In genomic region chr15:59104912-59105732, GRCh38 we compare ENCODE assay signal across 1 cellular context.
TF ChIP-seq lines count a peak whose summit lies in the region.

Gene CCNB2, plus strand, starts transcription at chr15:59105146. Its CDS starts 123 bp downstream, at chr15:59105269.

TF ChIP-seq in K562, 482 proteins besides CTCF, POLR2A, EP300 and RAD21 (continued from another document and continues in another):
- no peak for TF ChIP-seq PRDM10 (IDR thresholded peaks at IDR 0.05; ENCODE audit: partially characterized antibody)
- no peak for TF ChIP-seq ZBTB34 (CRISPR knock-in tag; IDR thresholded peaks at IDR 0.05)
- TF ChIP-seq PTTG1 (tag; IDR thresholded peaks at IDR 0.05; ENCODE audit: low read depth), result no peak
- TF ChIP-seq TSHZ1 (CRISPR knock-in tag; IDR thresholded peaks at IDR 0.05), result no peak
- TF ChIP-seq SRSF7 (optimal IDR thresholded peaks at IDR 0.05; ENCODE audit: low read depth, low read length), result no peak
- TF ChIP-seq IFI16 (CRISPR knock-in tag; IDR thresholded peaks at IDR 0.05), result no peak
- no peak for TF ChIP-seq ZBED1 (IDR thresholded peaks at IDR 0.05)
- no peak for TF ChIP-seq KLF10 (CRISPR knock-in tag; IDR thresholded peaks at IDR 0.05)
- no peak for TF ChIP-seq HMGN3 (IDR thresholded peaks at IDR 0.05; ENCODE audit: borderline replicate concordance, extremely low read depth, insufficient read length, low read depth, low read length)
- TF ChIP-seq ZNF239 (CRISPR knock-in tag; IDR thresholded peaks at IDR 0.05), result no peak
- TF ChIP-seq ZNF41 (CRISPR knock-in tag; conservative IDR thresholded peaks at IDR 0.05), result no peak
- peak; percentile 96 for TF ChIP-seq RBBP5 (IDR thresholded peaks at IDR 0.05; ENCODE audit: borderline replicate concordance, insufficient read depth, low read length, poor library complexity, severe bottlenecking)
- TF ChIP-seq ZNF140 (CRISPR knock-in tag; IDR thresholded peaks at IDR 0.05), result no peak
- no peak for TF ChIP-seq GTF3C2 (IDR thresholded peaks at IDR 0.05; ENCODE audit: borderline replicate concordance, extremely low read depth, insufficient read length)
- TF ChIP-seq DMBX1 (CRISPR knock-in tag; IDR thresholded peaks at IDR 0.05; ENCODE audit: borderline replicate concordance), result no peak
- peak; percentile 87; the same call in 1 of the 2 replicates for TF ChIP-seq ZNF609 (CRISPR knock-in tag; IDR thresholded peaks at IDR 0.05; ENCODE audit: borderline replicate concordance)
- no peak for TF ChIP-seq ZNF398 (CRISPR knock-in tag; IDR thresholded peaks at IDR 0.05)
- TF ChIP-seq ESRRB (CRISPR knock-in tag; IDR thresholded peaks at IDR 0.05; ENCODE audit: borderline replicate concordance), result no peak
- TF ChIP-seq CBFB (CRISPR knock-in tag; IDR thresholded peaks at IDR 0.05), result no peak
- no peak for TF ChIP-seq TAL1 (IDR thresholded peaks at IDR 0.05)
- no peak; the same call in 1 of the 2 replicates for TF ChIP-seq E2F3 (CRISPR knock-in tag; IDR thresholded peaks at IDR 0.05)
- TF ChIP-seq FOS (IDR thresholded peaks at IDR 0.05; ENCODE audit: extremely low read depth, insufficient read length), result peak; percentile 93
- TF ChIP-seq MLLT1 (IDR thresholded peaks at IDR 0.05), result peak in 1 of 2 experiments; percentile 50; a peak in 3 of 4 replicates
- no peak for TF ChIP-seq ZNF586 (CRISPR knock-in tag; conservative IDR thresholded peaks at IDR 0.05)
- no peak for TF ChIP-seq ELF2 (CRISPR knock-in tag; IDR thresholded peaks at IDR 0.05)
- no peak for TF ChIP-seq SREBF2 (CRISPR knock-in tag; IDR thresholded peaks at IDR 0.05)
- no peak for TF ChIP-seq KAT8 (IDR thresholded peaks at IDR 0.05; ENCODE audit: low read depth)
- no peak for TF ChIP-seq MAFK (IDR thresholded peaks at IDR 0.05; ENCODE audit: low read length)
- TF ChIP-seq ZNF316 (IDR thresholded peaks at IDR 0.05), result 0 out of 2 replicates have a peak, but pooled peaks have one; percentile 31
- TF ChIP-seq ARID1B (IDR thresholded peaks at IDR 0.05), result 0 out of 2 replicates have a peak, but pooled peaks have one; percentile 11
- TF ChIP-seq SMAD1 (IDR thresholded peaks at IDR 0.05; ENCODE audit: low read depth, low read length, partially characterized antibody), result peak; percentile 57
- 0 out of 2 replicates have a peak, but pooled peaks have one; percentile 5 for TF ChIP-seq TCF3 (CRISPR knock-in tag; IDR thresholded peaks at IDR 0.05)
- no peak for TF ChIP-seq MCM2 (IDR thresholded peaks at IDR 0.05; ENCODE audit: low read depth)
- TF ChIP-seq KAT7 (CRISPR knock-in tag; IDR thresholded peaks at IDR 0.05; ENCODE audit: borderline replicate concordance), result peak; percentile 67; the same call in 1 of the 2 replicates
- TF ChIP-seq NR4A1 (CRISPR knock-in tag; IDR thresholded peaks at IDR 0.05), result no peak
- no peak for TF ChIP-seq NR4A1 (tag; IDR thresholded peaks at IDR 0.05)
- TF ChIP-seq NCOA1 (IDR thresholded peaks at IDR 0.05; ENCODE audit: low read depth), result no peak
- TF ChIP-seq ZBTB1 (CRISPR knock-in tag; IDR thresholded peaks at IDR 0.05; ENCODE audit: borderline replicate concordance, low read depth), result peak; percentile 70; the same call in 1 of the 2 replicates
- TF ChIP-seq JUN (IDR thresholded peaks at IDR 0.05; ENCODE audit: borderline replicate concordance, low read depth, low read length), result no peak
- TF ChIP-seq JUN (CRISPR knock-in tag; IDR thresholded peaks at IDR 0.05; ENCODE audit: borderline replicate concordance), result no peak
- TF ChIP-seq ZNF696 (CRISPR knock-in tag; conservative IDR thresholded peaks at IDR 0.05), result no peak
